ENCODE assay signal across 21 cellular contexts in the genomic region with DNA sequence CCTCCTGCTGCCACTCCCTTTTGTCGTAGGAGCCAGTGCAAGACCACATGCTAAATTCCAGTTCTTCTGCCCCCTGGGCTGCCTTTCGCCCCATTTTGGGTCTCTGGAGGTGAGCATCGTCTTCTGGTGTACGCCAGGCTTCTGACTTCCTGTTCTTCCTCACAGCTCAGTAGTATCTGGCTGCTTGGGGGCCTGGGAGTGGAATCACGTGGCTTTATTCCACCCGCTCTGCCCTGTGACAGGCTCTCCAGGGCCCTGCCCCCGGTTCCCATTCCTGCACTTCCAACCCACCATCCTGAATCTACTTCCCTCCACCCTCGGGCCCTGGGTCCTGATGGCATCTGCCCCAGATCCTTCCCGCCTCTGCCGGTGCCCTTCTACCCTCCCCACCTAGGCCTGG. TPM values are rescaled to one million over a fixed set of nuclear protein-coding genes. Genes with fewer than 3 reads are reported as not detected.
A peak's percentile ranks its signal among the peaks of the same experiment; 100 is the strongest.
DNase-seq lines count a peak whose midpoint lies in the region; ATAC-seq and FAIRE-seq lines count a peak whose summit lies in the region.
"Had no signal": no experiment of that assay in that cellular context is flagged by ENCODE, and none has a peak within 500 bp of the region (broad histone marks: within the 10 kb centered on the region; RNA-seq: fewer than 3 reads in every experiment).

No MANE protein-coding gene starts in this region.

- no peak for FAIRE-seq in urothelium cell line (lab: Jason Lieb, UNC)

- no peaks in the 10 kb centered on the region for H3K9me3 Mint-ChIP-seq in immature natural killer cell
- H3K9me3 Mint-ChIP-seq: CD4-positive, CD25-positive, alpha-beta regulatory T cell; HFFc6 had no signal

- intact Hi-C loops in head of caudate nucleus (cut with DNase I): loop anchor here (5.0 to 10.0 kb wide), 2 partner anchors 47 to 71 kb away; no protein-coding TSS in a partner anchor

- no peaks in the 10 kb centered on the region for H3K36me3 Mint-ChIP-seq in immature natural killer cell
- H3K36me3 Mint-ChIP-seq: CD4-positive, CD25-positive, alpha-beta regulatory T cell; IgD-negative memory B cell had no signal

- no peaks in the 10 kb centered on the region for H3K4me1 Mint-ChIP-seq in immature natural killer cell
- H3K4me1 Mint-ChIP-seq: B cell; CD4-positive, CD25-positive, alpha-beta regulatory T cell; IgD-negative memory B cell had no signal

- H3K27ac ChIP-seq in angular gyrus (ENCODE audit: low read depth, low read length) (peak overlapping the region; percentile 95), substantia nigra (ENCODE audit: low read depth, low read length, poor library complexity, severe bottlenecking) (peak overlapping the region; percentile 97)
- H3K27ac ChIP-seq: HL-60 had no signal

- DNase-seq in ecto neural progenitor cell (ENCODE audit: low spot score) (peak; percentile 36), head of caudate nucleus (peak in 28 of 42 donors; percentile 30 to 84 (median 60)), substantia nigra (lab: John Stamatoyannopoulos, UW) (peak in 10 of 49 donors; percentile 22 to 53 (median 38)), urothelium cell line (ENCODE audit: low spot score) (no peak), immature natural killer cell (no peak), NCI-H524 treated with DMSO at 0.1 percent for 48 hours (lab: John Stamatoyannopoulos, UW) (no peak)
- DNase-seq in stimulated activated naive CD8-positive, alpha-beta T cell treated with anti-CD3 and anti-CD28 coated beads, Interleukin-15, Interleukin-2, amounts not matched to agents 100 U/mL and 50 U/mL, for 24 hours: no peak
- DNase-seq: CD4-positive, CD25-positive, alpha-beta regulatory T cell; GOT3; HFFc6; NCI-H1048; NCI-H1417; NCI-H2029 treated with DMSO at 0.1 percent for 48 hours; NCI-H2227 treated with DMSO at 0.1 percent for 48 hours; NCI-H69; SHP77 treated with DMSO at 0.1 percent for 48 hours had no signal

- peaks cover 2 to 7% (median 2%) of the 10 kb centered on the region in 3 donors for H3K27me3 Mint-ChIP-seq in immature natural killer cell (ENCODE audit: low read depth in 3 of 3)

- H3K27ac Mint-ChIP-seq in immature natural killer cell: no peak overlapping the region
- H3K27ac Mint-ChIP-seq: B cell; CD4-positive, CD25-positive, alpha-beta regulatory T cell; HFFc6; IgD-negative memory B cell had no signal

- no peak for ATAC-seq in stimulated activated naive CD8-positive, alpha-beta T cell treated with anti-CD3 and anti-CD28 coated beads, Interleukin-15, Interleukin-2, amounts not matched to agents 100 U/mL and 50 U/mL, for 24 hours
- ATAC-seq: Panc1 had no signal

- no peak overlapping the region for H3K4me3 Mint-ChIP-seq in immature natural killer cell
- H3K4me3 Mint-ChIP-seq: B cell; CD4-positive, CD25-positive, alpha-beta regulatory T cell; HFFc6; IgD-negative memory B cell had no signal

RNA-seq across cellular contexts. Expression of a gene that starts 3.6 kb away (rescaled TPM):
- not detected for polyA plus RNA-seq in immature natural killer cell
- polyA plus RNA-seq: CD4-positive, CD25-positive, alpha-beta regulatory T cell had no signal

Comparison
In these comparisons a context has a peak if more than half of its experiments do, and no peak if none do; other contexts are left out.
1. DNase-seq: peak in ecto neural progenitor cell (single experiment) and head of caudate nucleus (28 of 42); none in stimulated activated naive CD8-positive, alpha-beta T cell treated with anti-CD3 and anti-CD28 coated beads, Interleukin-15, Interleukin-2, amounts not matched to agents 100 U/mL and 50 U/mL, for 24 hours (single experiment), urothelium cell line (single experiment), immature natural killer cell (0 of 3) and NCI-H524 treated with DMSO at 0.1 percent for 48 hours (single experiment).